In genomic region chr9:122228906-122229837, GRCh38 we compare ENCODE assay signal across 8 cellular contexts. TPM values are rescaled to one million over a fixed set of nuclear protein-coding genes. Genes with fewer than 3 reads are reported as not detected.
A peak's percentile ranks its signal among the peaks of the same experiment; 100 is the strongest.
DNase-seq lines count a peak whose midpoint lies in the region; ATAC-seq and TF ChIP-seq lines count a peak whose summit lies in the region.

TSS of gene LHX6 (minus strand) at chr9:122228957. CDS start at chr9:122228740, 217 bp downstream.

- H3K9me3 ChIP-seq in HEK293 (ENCODE audit: control insufficient read depth, insufficient read depth, low read depth, low read length), result no peaks in the 10 kb centered on the region

- peak within 1 kb of the TSS; percentile 60 for H3K4me3 Mint-ChIP-seq in WTC11

- intact Hi-C loops in left ventricle myocardium superior (cut with micrococcal nuclease), result no loop called here

- H3K27ac Mint-ChIP-seq in WTC11, result no peak within 1 kb of the TSS

- POLR2A ChIA-PET in HEK293 (lab: Yijun Ruan, JAX), result interaction anchor here (0.8 to 1.9 kb wide), 3 partner anchors 15 to 71 kb away, joined by 3 to 8 read pairs (median 7); partner anchors contain the start of genes MRRF and RBM18
- POLR2A ChIA-PET in WTC11 (lab: Charles Lee), result interaction anchor here (0.6 kb wide), 1 partner anchor 79 kb away, joined by 6 read pairs; no protein-coding TSS in a partner anchor

- H3K36me3 ChIP-seq in HEK293 (ENCODE audit: control insufficient read depth in 2 of 2, insufficient read depth in 1 of 2, low read length in 2 of 2), result no peaks in the 10 kb centered on the region

- H3K4me3 ChIP-seq in HEK293 (ENCODE audit: low read depth, low read length) (peak within 1 kb of the TSS; percentile 46), skin epidermis (peak within 1 kb of the TSS; percentile 23 to 40 (median 31))

- peaks cover 5% of the 10 kb centered on the region; the same call in 1 of the 2 replicates for H3K36me3 Mint-ChIP-seq in WTC11

- ATAC-seq in WTC11 (0 out of 2 replicates have a peak, but pooled peaks have one; percentile 1), left ventricle myocardium superior (peak; percentile 19), HG03457 (IDR thresholded peaks at IDR 0.05; ENCODE audit: unreplicated experiment) (no peak)

- no peaks in the 10 kb centered on the region for H3K9me3 Mint-ChIP-seq in WTC11

- CTCF ChIA-PET in HEK293 (lab: Yijun Ruan, JAX), result interaction anchor here (0.7 to 1.1 kb wide), 4 partner anchors 42 to 130 kb away, joined by 3 to 4 read pairs (median 4); no protein-coding TSS in a partner anchor
- CTCF ChIA-PET in WTC11 (lab: Charles Lee), result interaction anchor here (0.7 to 1.5 kb wide), 4 partner anchors 105 to 130 kb away, joined by 3 to 8 read pairs (median 3); no protein-coding TSS in a partner anchor

- H3K27ac ChIP-seq in HEK293 (ENCODE audit: extremely low read depth, low read depth, low read length) (no peak within 1 kb of the TSS; the same call in 1 of the 2 replicates), skin epidermis (peak within 1 kb of the TSS in 2 of 21 experiments; percentile 19 to 50)

- peaks cover 32% of the 10 kb centered on the region for H3K4me1 Mint-ChIP-seq in WTC11

- DNase-seq in WTC11 (ENCODE audit: low spot score) (no peak), left ventricle myocardium superior (no peak), NCI-H510A (lab: John Stamatoyannopoulos, UW) (no peak), HPDE6-E6E7 (ENCODE audit: extremely low spot score) (no peak), NCI-H2029 treated with DMSO at 0.1 percent for 48 hours (lab: John Stamatoyannopoulos, UW) (no peak)

- H3K27me3 Mint-ChIP-seq in WTC11 (ENCODE audit: low read depth), result peaks cover 55% of the 10 kb centered on the region

- no peaks in the 10 kb centered on the region for H3K4me1 ChIP-seq in HEK293 (ENCODE audit: control insufficient read depth, insufficient read depth, low read length)

- TF ChIP-seq CTCF in HEK293 (tag by site-specific recombination; IDR thresholded peaks at IDR 0.05) (no peak), WTC11 (IDR thresholded peaks at IDR 0.05) (no peak)

TF ChIP-seq in HEK293, 187 proteins besides CTCF, POLR2A, EP300 and RAD21 (continues in another document):
- TF ChIP-seq ZIC2 (tag by site-specific recombination; IDR thresholded peaks at IDR 0.05) (peak; percentile 31; the same call in 1 of the 2 replicates), ZNF148 (tag by site-specific recombination; IDR thresholded peaks at IDR 0.05; ENCODE audit: borderline replicate concordance) (no peak), ZNF530 (tag by site-specific recombination; IDR thresholded peaks at IDR 0.05; ENCODE audit: low read depth) (no peak), ZBTB48 (tag by site-specific recombination; IDR thresholded peaks at IDR 0.05) (no peak), ZNF354C (tag by site-specific recombination; IDR thresholded peaks at IDR 0.05; ENCODE audit: borderline replicate concordance, low read depth) (no peak)
- TF ChIP-seq, protein P1, sequence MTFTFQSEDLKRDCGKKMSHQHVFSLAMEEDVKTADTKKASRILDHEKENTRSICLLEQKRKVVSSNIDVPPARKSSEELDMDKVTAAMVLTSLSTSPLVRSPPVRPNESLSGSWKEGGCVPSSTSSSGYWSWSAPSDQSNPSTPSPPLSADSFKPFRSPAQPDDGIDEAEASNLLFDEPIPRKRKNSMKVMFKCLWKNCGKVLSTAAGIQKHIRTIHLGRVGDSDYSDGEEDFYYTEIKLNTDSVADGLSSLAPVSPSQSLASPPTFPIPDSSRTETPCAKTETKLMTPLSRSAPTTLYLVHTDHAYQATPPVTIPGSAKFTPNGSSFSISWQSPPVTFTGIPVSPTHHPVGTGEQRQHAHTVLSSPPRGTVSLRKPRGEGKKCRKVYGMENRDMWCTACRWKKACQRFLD (tag by site-specific recombination; IDR thresholded peaks at IDR 0.05), result no peak
- TF ChIP-seq, protein P2, sequence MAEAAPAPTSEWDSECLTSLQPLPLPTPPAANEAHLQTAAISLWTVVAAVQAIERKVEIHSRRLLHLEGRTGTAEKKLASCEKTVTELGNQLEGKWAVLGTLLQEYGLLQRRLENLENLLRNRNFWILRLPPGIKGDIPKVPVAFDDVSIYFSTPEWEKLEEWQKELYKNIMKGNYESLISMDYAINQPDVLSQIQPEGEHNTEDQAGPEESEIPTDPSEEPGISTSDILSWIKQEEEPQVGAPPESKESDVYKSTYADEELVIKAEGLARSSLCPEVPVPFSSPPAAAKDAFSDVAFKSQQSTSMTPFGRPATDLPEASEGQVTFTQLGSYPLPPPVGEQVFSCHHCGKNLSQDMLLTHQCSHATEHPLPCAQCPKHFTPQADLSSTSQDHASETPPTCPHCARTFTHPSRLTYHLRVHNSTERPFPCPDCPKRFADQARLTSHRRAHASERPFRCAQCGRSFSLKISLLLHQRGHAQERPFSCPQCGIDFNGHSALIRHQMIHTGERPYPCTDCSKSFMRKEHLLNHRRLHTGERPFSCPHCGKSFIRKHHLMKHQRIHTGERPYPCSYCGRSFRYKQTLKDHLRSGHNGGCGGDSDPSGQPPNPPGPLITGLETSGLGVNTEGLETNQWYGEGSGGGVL (tag by site-specific recombination; IDR thresholded peaks at IDR 0.05), result peak; percentile 97

TF ChIP-seq in WTC11, 78 proteins besides CTCF, POLR2A, EP300 and RAD21:
- no peak for TF ChIP-seq TEAD1 (CRISPR knock-in tag; IDR thresholded peaks at IDR 0.05)
- TF ChIP-seq ZNF263 (CRISPR knock-in tag; IDR thresholded peaks at IDR 0.05; ENCODE audit: low read depth), result peak; percentile 97
- TF ChIP-seq ZNF138 (CRISPR knock-in tag; conservative IDR thresholded peaks at IDR 0.05), result no peak
- TF ChIP-seq, protein P3, sequence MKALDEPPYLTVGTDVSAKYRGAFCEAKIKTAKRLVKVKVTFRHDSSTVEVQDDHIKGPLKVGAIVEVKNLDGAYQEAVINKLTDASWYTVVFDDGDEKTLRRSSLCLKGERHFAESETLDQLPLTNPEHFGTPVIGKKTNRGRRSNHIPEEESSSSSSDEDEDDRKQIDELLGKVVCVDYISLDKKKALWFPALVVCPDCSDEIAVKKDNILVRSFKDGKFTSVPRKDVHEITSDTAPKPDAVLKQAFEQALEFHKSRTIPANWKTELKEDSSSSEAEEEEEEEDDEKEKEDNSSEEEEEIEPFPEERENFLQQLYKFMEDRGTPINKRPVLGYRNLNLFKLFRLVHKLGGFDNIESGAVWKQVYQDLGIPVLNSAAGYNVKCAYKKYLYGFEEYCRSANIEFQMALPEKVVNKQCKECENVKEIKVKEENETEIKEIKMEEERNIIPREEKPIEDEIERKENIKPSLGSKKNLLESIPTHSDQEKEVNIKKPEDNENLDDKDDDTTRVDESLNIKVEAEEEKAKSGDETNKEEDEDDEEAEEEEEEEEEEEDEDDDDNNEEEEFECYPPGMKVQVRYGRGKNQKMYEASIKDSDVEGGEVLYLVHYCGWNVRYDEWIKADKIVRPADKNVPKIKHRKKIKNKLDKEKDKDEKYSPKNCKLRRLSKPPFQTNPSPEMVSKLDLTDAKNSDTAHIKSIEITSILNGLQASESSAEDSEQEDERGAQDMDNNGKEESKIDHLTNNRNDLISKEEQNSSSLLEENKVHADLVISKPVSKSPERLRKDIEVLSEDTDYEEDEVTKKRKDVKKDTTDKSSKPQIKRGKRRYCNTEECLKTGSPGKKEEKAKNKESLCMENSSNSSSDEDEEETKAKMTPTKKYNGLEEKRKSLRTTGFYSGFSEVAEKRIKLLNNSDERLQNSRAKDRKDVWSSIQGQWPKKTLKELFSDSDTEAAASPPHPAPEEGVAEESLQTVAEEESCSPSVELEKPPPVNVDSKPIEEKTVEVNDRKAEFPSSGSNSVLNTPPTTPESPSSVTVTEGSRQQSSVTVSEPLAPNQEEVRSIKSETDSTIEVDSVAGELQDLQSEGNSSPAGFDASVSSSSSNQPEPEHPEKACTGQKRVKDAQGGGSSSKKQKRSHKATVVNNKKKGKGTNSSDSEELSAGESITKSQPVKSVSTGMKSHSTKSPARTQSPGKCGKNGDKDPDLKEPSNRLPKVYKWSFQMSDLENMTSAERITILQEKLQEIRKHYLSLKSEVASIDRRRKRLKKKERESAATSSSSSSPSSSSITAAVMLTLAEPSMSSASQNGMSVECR (CRISPR knock-in tag; IDR thresholded peaks at IDR 0.05; ENCODE audit: borderline replicate concordance), result no peak
- TF ChIP-seq SP1 (CRISPR knock-in tag; conservative IDR thresholded peaks at IDR 0.05), result 0 out of 2 replicates have a peak, but pooled peaks have one; percentile 19
TF ChIP-seq in WTC11: peak in this region for 2.

RNA-seq across cellular contexts. Expression of gene LHX6, which starts in this region (rescaled TPM):
- total RNA-seq in WTC11 (2021) (0.71 to 1.5 TPM (median 1.5 TPM) in 3 replicates), left ventricle myocardium superior (8.0 TPM)
